14 cellular contexts compared by ENCODE assay signal in the genomic region with DNA sequence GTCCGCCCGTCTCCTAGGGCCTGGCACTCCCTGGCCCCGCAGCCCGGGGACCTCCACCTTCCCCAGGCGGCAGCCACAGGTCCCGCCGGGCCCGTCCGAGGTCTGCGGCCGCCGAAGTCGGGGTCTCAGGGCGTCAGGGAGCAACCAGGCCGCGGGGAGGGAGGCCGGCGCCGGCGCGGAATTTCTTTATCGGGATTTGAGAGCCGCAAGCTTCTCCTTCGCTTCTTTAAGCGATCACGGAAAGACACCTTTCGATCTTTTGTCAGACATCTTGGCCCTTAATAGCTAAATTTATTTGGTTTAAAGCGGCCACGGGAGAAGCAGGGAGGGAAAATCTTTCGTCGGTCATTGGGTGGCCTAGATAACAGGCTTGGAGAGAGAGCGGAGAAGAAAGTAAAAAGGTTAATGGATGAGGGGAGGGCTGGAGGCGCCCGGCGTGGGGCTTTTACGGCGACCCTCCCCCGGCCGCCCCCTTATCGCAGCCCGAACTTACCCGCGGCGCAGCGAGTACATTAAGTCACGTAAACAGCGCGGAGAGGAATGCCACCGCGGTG. TPM values are rescaled to one million over a fixed set of nuclear protein-coding genes. Genes with fewer than 3 reads are reported as not detected.
A peak's percentile ranks its signal among the peaks of the same experiment; 100 is the strongest.
DNase-seq lines count a peak whose midpoint lies in the region; ATAC-seq and TF ChIP-seq lines count a peak whose summit lies in the region.
"Had no signal": no experiment of that assay in that cellular context is flagged by ENCODE, and none has a peak within 500 bp of the region (broad histone marks: within the 10 kb centered on the region; RNA-seq: fewer than 3 reads in every experiment).

No MANE protein-coding gene starts in this region.

- peak; percentile 6 for ATAC-seq in GM23338
- no peak for ATAC-seq in GM19467 (IDR thresholded peaks at IDR 0.05; ENCODE audit: unreplicated experiment)
- ATAC-seq in HG02885 (IDR thresholded peaks at IDR 0.05; ENCODE audit: poor library complexity, unreplicated experiment): no peak
- ATAC-seq in HG03354 (IDR thresholded peaks at IDR 0.05; ENCODE audit: poor library complexity, severe bottlenecking, unreplicated experiment): no peak
- ATAC-seq: left lobe of liver had no signal

- peaks cover 6% of the 10 kb centered on the region; the same call in 1 of the 3 replicates for H3K9me3 Mint-ChIP-seq in GM23338

- H2AFZ ChIP-seq in GM23338: peak overlapping the region; percentile 95
- H2AFZ ChIP-seq in parathyroid adenoma: peak overlapping the region; percentile 29
- H2AFZ ChIP-seq: PC-9 had no signal

- H3K79me2 ChIP-seq in GM23338 (replicated peaks; ENCODE audit: insufficient read depth) (no peaks in the 10 kb centered on the region), parathyroid adenoma (no peaks in the 10 kb centered on the region)

- no peak for TF ChIP-seq POLR2A in vagina (IDR thresholded peaks at IDR 0.05)

- peaks cover 25% of the 10 kb centered on the region for H3K4me1 Mint-ChIP-seq in GM23338

- no peak overlapping the region for H3K27ac Mint-ChIP-seq in GM23338
- H3K27ac Mint-ChIP-seq: IgD-negative memory B cell had no signal

- no peaks in the 10 kb centered on the region for H3K36me3 Mint-ChIP-seq in GM23338 (ENCODE audit: low read depth)
- H3K36me3 Mint-ChIP-seq: IgD-negative memory B cell had no signal

- H4K20me1 ChIP-seq in GM23338 (replicated peaks; ENCODE audit: insufficient read depth): peaks cover 24% of the 10 kb centered on the region

- TF ChIP-seq CTCF in GM23338 (conservative IDR thresholded peaks at IDR 0.05; ENCODE audit: low read depth in 2 of 2) (no peak), parathyroid adenoma (IDR thresholded peaks at IDR 0.05) (no peak), vagina (IDR thresholded peaks at IDR 0.05) (no peak)

- intact Hi-C loops in vagina (cut with DNase I): loop anchor here (5.0 kb wide), 1 partner anchor 397 kb away; no protein-coding TSS in a partner anchor

- H3K36me3 ChIP-seq in GM23338 (ENCODE audit: insufficient read depth) (no peaks in the 10 kb centered on the region), parathyroid adenoma (ENCODE audit: control insufficient read depth, insufficient read depth, low read length) (no peaks in the 10 kb centered on the region), vagina (no peaks in the 10 kb centered on the region)

- H3K4me3 Mint-ChIP-seq in GM23338: peak overlapping the region; percentile 75

- H3F3A ChIP-seq in GM23338 (replicated peaks; ENCODE audit: low read depth): peaks cover 11% of the 10 kb centered on the region

- no peaks in the 10 kb centered on the region for H3K9me3 ChIP-seq in iPS-18c (ENCODE audit: control insufficient read depth, insufficient read depth, low read length)
- no peaks in the 10 kb centered on the region for H3K9me3 ChIP-seq in parathyroid adenoma (ENCODE audit: control insufficient read depth, low read length)
- no peaks in the 10 kb centered on the region for H3K9me3 ChIP-seq in vagina

- H3K4me1 ChIP-seq in GM23338 (ENCODE audit: insufficient read depth) (peaks cover 28% of the 10 kb centered on the region; the same call in 1 of the 2 replicates), parathyroid adenoma (no peaks in the 10 kb centered on the region), vagina (peaks cover 29% of the 10 kb centered on the region)

- no peak overlapping the region for H3K9ac ChIP-seq in parathyroid adenoma

- no peaks in the 10 kb centered on the region for H3K9me2 ChIP-seq in GM23338 (ENCODE audit: insufficient read depth)

- peak overlapping the region; percentile 82 for H3K4me2 ChIP-seq in GM23338
- no peak overlapping the region for H3K4me2 ChIP-seq in parathyroid adenoma (ENCODE audit: low read length)
- H3K4me2 ChIP-seq: PC-9 had no signal

- H3K27me3 Mint-ChIP-seq in GM23338 (ENCODE audit: insufficient read depth, low read depth, poor library complexity): peaks cover 78% of the 10 kb centered on the region

- no peak overlapping the region for H3K27ac ChIP-seq in GM23338 (ENCODE audit: low read depth)
- H3K27ac ChIP-seq in parathyroid adenoma: no peak overlapping the region
- H3K27ac ChIP-seq in vagina: no peak overlapping the region
- H3K27ac ChIP-seq: C4-2B, PC-9, VCaP had no signal

- DNase-seq in GM23338 (ENCODE audit: low spot score) (peak; percentile 63), amniotic epithelial cell (ENCODE audit: low read depth) (peak; percentile 19), vagina (ENCODE audit: extremely low spot score in 2 of 2) (no peak)
- DNase-seq: activated naive CD4-positive, alpha-beta T cell treated with Interleukin-2 at 50 U/mL for 16 hours; PC-9 had no signal

- H3K4me3 ChIP-seq in GM23338 (peak overlapping the region; percentile 58), iPS-18c (ENCODE audit: insufficient read depth, low read depth, low read length) (peak overlapping the region; percentile 28), parathyroid adenoma (ENCODE audit: low read depth, low read length) (no peak overlapping the region), vagina (no peak overlapping the region)
- H3K4me3 ChIP-seq: PC-9 had no signal

- H3K27me3 ChIP-seq in GM23338 (ENCODE audit: insufficient read depth) (peaks cover 96% of the 10 kb centered on the region), parathyroid adenoma (ENCODE audit: control insufficient read depth, insufficient read depth, low read length) (peaks cover 38% of the 10 kb centered on the region), vagina (peaks cover 10% of the 10 kb centered on the region)

TF ChIP-seq in GM23338, 12 proteins besides CTCF, POLR2A, EP300 and RAD21 (continues in another document):
- no peak for TF ChIP-seq ZNF331 (CRISPR knock-in tag; IDR thresholded peaks at IDR 0.05; ENCODE audit: low read depth)
- TF ChIP-seq EZH2 (IDR thresholded peaks at IDR 0.05; ENCODE audit: low read depth, unreplicated experiment): peak; percentile 100
- TF ChIP-seq, protein P1, sequence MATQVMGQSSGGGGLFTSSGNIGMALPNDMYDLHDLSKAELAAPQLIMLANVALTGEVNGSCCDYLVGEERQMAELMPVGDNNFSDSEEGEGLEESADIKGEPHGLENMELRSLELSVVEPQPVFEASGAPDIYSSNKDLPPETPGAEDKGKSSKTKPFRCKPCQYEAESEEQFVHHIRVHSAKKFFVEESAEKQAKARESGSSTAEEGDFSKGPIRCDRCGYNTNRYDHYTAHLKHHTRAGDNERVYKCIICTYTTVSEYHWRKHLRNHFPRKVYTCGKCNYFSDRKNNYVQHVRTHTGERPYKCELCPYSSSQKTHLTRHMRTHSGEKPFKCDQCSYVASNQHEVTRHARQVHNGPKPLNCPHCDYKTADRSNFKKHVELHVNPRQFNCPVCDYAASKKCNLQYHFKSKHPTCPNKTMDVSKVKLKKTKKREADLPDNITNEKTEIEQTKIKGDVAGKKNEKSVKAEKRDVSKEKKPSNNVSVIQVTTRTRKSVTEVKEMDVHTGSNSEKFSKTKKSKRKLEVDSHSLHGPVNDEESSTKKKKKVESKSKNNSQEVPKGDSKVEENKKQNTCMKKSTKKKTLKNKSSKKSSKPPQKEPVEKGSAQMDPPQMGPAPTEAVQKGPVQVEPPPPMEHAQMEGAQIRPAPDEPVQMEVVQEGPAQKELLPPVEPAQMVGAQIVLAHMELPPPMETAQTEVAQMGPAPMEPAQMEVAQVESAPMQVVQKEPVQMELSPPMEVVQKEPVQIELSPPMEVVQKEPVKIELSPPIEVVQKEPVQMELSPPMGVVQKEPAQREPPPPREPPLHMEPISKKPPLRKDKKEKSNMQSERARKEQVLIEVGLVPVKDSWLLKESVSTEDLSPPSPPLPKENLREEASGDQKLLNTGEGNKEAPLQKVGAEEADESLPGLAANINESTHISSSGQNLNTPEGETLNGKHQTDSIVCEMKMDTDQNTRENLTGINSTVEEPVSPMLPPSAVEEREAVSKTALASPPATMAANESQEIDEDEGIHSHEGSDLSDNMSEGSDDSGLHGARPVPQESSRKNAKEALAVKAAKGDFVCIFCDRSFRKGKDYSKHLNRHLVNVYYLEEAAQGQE (IDR thresholded peaks at IDR 0.05; ENCODE audit: unreplicated experiment): no peak
- no peak for TF ChIP-seq JUNB (IDR thresholded peaks at IDR 0.05; ENCODE audit: unreplicated experiment)
- TF ChIP-seq POLR2AphosphoS5 (IDR thresholded peaks at IDR 0.05; ENCODE audit: low read depth): no peak
- TF ChIP-seq CREB1 (CRISPR knock-in tag; IDR thresholded peaks at IDR 0.05; ENCODE audit: low read depth): no peak
- no peak for TF ChIP-seq STAT1 (IDR thresholded peaks at IDR 0.05; ENCODE audit: unreplicated experiment)
- TF ChIP-seq NANOG (IDR thresholded peaks at IDR 0.05; ENCODE audit: borderline replicate concordance): no peak
- TF ChIP-seq ZNF114 (CRISPR knock-in tag; IDR thresholded peaks at IDR 0.05): no peak

RNA-seq across cellular contexts. Expression of gene GATA6, which starts 4.3 kb away (rescaled TPM):
- not detected in 2 replicates for total RNA-seq in GM23338 (2014; rRNA removed; shearing (Covaris generic))
- polyA plus RNA-seq in GM23338 (2016; fragmentation: Nextera tagmentation; extraction: Ambion mirVana): 0.08 and 0.30 TPM in 2 replicates
- total RNA-seq in vagina: 9.8 TPM
- polyA plus RNA-seq: IgD-negative memory B cell had no signal

Comparison
In these comparisons a context has a peak if more than half of its experiments do, and no peak if none do; other contexts are left out.
1. DNase-seq: peak in GM23338 (single experiment) and amniotic epithelial cell (single experiment); none in vagina (0 of 2).
2. H3K4me3 ChIP-seq: peak in GM23338 (single experiment) and iPS-18c (single experiment); none in parathyroid adenoma (single experiment) and vagina (0 of 2).
3. RNA of gene GATA6, which starts 4.3 kb away (total RNA-seq): 9.8 TPM in vagina (single experiment); not detected in GM23338; every median in the first group is over 10 times any median in the second.